ENCODE assay signal across 1 cellular context in the genomic region with DNA sequence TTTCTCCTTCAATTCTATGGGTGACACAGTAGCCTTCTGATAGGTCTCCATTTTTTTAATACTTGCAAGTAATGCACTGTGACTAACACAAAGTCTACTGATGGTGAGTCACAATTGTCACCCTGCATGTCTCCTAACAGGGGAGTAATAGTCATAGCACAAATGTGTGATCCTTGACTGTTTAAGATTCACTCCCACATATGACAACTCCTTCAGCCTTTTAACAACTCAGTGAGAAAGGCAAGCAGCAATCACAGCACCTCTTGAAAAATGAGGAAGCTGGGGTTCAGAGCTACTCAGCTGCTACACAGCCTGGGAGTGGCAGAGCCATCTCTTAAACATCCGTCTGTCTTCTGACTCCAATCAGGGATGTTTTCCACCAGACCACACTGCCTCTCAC.
TF ChIP-seq lines count a peak whose summit lies in the region.

No MANE protein-coding gene starts in this region.

TF ChIP-seq in GM12878, 131 proteins besides CTCF, POLR2A, EP300 and RAD21 (continued from another document):
- TF ChIP-seq, protein P1, sequence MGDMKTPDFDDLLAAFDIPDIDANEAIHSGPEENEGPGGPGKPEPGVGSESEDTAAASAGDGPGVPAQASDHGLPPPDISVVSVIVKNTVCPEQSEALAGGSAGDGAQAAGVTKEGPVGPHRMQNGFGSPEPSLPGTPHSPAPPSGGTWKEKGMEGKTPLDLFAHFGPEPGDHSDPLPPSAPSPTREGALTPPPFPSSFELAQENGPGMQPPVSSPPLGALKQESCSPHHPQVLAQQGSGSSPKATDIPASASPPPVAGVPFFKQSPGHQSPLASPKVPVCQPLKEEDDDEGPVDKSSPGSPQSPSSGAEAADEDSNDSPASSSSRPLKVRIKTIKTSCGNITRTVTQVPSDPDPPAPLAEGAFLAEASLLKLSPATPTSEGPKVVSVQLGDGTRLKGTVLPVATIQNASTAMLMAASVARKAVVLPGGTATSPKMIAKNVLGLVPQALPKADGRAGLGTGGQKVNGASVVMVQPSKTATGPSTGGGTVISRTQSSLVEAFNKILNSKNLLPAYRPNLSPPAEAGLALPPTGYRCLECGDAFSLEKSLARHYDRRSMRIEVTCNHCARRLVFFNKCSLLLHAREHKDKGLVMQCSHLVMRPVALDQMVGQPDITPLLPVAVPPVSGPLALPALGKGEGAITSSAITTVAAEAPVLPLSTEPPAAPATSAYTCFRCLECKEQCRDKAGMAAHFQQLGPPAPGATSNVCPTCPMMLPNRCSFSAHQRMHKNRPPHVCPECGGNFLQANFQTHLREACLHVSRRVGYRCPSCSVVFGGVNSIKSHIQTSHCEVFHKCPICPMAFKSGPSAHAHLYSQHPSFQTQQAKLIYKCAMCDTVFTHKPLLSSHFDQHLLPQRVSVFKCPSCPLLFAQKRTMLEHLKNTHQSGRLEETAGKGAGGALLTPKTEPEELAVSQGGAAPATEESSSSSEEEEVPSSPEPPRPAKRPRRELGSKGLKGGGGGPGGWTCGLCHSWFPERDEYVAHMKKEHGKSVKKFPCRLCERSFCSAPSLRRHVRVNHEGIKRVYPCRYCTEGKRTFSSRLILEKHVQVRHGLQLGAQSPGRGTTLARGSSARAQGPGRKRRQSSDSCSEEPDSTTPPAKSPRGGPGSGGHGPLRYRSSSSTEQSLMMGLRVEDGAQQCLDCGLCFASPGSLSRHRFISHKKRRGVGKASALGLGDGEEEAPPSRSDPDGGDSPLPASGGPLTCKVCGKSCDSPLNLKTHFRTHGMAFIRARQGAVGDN (IDR thresholded peaks at IDR 0.05): no peak
- TF ChIP-seq ZNF24 (IDR thresholded peaks at IDR 0.05): no peak
- TF ChIP-seq, protein P2, sequence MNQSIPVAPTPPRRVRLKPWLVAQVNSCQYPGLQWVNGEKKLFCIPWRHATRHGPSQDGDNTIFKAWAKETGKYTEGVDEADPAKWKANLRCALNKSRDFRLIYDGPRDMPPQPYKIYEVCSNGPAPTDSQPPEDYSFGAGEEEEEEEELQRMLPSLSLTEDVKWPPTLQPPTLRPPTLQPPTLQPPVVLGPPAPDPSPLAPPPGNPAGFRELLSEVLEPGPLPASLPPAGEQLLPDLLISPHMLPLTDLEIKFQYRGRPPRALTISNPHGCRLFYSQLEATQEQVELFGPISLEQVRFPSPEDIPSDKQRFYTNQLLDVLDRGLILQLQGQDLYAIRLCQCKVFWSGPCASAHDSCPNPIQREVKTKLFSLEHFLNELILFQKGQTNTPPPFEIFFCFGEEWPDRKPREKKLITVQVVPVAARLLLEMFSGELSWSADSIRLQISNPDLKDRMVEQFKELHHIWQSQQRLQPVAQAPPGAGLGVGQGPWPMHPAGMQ (IDR thresholded peaks at IDR 0.05; ENCODE audit: borderline replicate concordance): no peak
- TF ChIP-seq GABPA (IDR thresholded peaks at IDR 0.05; ENCODE audit: low read depth): no peak
- TF ChIP-seq ZNF207 (IDR thresholded peaks at IDR 0.05; ENCODE audit: borderline replicate concordance): no peak
- TF ChIP-seq CHD2 (IDR thresholded peaks at IDR 0.05; ENCODE audit: borderline replicate concordance, low read depth, low read length): no peak
- TF ChIP-seq SREBF1 (IDR thresholded peaks at IDR 0.05; ENCODE audit: low read length): no peak
- TF ChIP-seq KLF5 (IDR thresholded peaks at IDR 0.05; ENCODE audit: partially characterized antibody): no peak
- no peak for TF ChIP-seq RFX5 (IDR thresholded peaks at IDR 0.05; ENCODE audit: low read depth, low read length)
- TF ChIP-seq LARP7 (IDR thresholded peaks at IDR 0.05): no peak
- no peak for TF ChIP-seq NR2C1 (IDR thresholded peaks at IDR 0.05)
- TF ChIP-seq, protein P3, sequence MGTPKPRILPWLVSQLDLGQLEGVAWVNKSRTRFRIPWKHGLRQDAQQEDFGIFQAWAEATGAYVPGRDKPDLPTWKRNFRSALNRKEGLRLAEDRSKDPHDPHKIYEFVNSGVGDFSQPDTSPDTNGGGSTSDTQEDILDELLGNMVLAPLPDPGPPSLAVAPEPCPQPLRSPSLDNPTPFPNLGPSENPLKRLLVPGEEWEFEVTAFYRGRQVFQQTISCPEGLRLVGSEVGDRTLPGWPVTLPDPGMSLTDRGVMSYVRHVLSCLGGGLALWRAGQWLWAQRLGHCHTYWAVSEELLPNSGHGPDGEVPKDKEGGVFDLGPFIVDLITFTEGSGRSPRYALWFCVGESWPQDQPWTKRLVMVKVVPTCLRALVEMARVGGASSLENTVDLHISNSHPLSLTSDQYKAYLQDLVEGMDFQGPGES (IDR thresholded peaks at IDR 0.05): no peak
- TF ChIP-seq CHD4 (IDR thresholded peaks at IDR 0.05): no peak
